Comparison of ENCODE assay signal across 11 cellular contexts in the genomic region with DNA sequence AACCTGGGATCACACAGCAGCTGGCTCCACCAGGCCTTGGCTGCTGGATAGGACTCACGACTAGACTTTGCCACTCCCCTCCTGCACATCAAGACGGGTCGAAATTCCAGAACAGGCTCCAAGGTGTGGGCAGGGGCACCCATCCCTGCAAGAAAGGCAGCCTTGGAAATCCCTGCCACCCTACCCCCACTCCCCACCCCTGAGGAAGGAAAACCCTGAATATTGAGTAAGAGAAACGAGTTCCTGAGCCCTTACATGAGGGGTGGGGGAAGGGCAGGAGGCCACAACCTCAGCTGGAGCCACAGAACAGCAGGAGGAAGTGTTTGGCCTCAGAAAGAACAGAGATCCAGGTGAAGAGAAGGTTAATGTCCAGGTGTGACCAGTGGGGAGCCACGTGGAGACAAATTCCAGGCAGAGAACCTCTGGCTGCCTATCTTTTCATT. TPM values are rescaled to one million over a fixed set of nuclear protein-coding genes. Genes with fewer than 3 reads are reported as not detected.
DNase-seq lines count a peak whose midpoint lies in the region; ATAC-seq, FAIRE-seq and TF ChIP-seq lines count a peak whose summit lies in the region.
"Had no signal": no experiment of that assay in that cellular context is flagged by ENCODE, and none has a peak within 500 bp of the region (broad histone marks: within the 10 kb centered on the region; RNA-seq: fewer than 3 reads in every experiment).

No MANE protein-coding gene starts in this region.

- DNase-seq in CD4-positive, CD25-positive, alpha-beta regulatory T cell: peak in 1 of 3 donors; percentile 57
- DNase-seq in WTC11 (ENCODE audit: low spot score): peak; percentile 23
- peak; percentile 53 for DNase-seq in kidney
- DNase-seq in Ammon's horn (ENCODE audit: low spot score): no peak
- DNase-seq in progenitor cell of endocrine pancreas (ENCODE audit: low spot score, unreplicated experiment): no peak
- DNase-seq in stimulated activated CD4-positive, alpha-beta T cell treated with anti-CD3 and anti-CD28 coated beads, Interleukin-4, amount 100 ng/mL, for 4 hours: no peak
- DNase-seq: NCI-H187 treated with DMSO at 0.1 percent for 48 hours had no signal

- H3K9ac ChIP-seq in HUES64 (ENCODE audit: low read depth, low read length): no peak overlapping the region
- no peak overlapping the region for H3K9ac ChIP-seq in kidney (ENCODE audit: low read length in 2 of 2)

- H3K27me3 Mint-ChIP-seq in CD4-positive, CD25-positive, alpha-beta regulatory T cell: no peaks in the 10 kb centered on the region
- H3K27me3 Mint-ChIP-seq in WTC11 (ENCODE audit: low read depth) (peaks cover 23% of the 10 kb centered on the region), progenitor cell of endocrine pancreas (peaks cover 4% of the 10 kb centered on the region)

- H3K4me3 ChIP-seq in CD4-positive, CD25-positive, alpha-beta regulatory T cell (ENCODE audit: low read depth, low read length): peak overlapping the region; percentile 26
- no peak overlapping the region for H3K4me3 ChIP-seq in HUES64 (ENCODE audit: low read length)
- H3K4me3 ChIP-seq in kidney (ENCODE audit: low read length in 2 of 2): no peak overlapping the region

- CTCF ChIA-PET in WTC11 (lab: Charles Lee): interaction anchor here (0.6 to 1.6 kb wide), 7 partner anchors 49 to 223 kb away, joined by 3 to 8 read pairs (median 3); a partner anchor contains a TSS

- no peak for ATAC-seq in CD4-positive, CD25-positive, alpha-beta regulatory T cell (ENCODE audit: low read depth in 2 of 2)
- ATAC-seq in WTC11 (peak; percentile 7; the same call in 1 of the 2 replicates), GM21447 (IDR thresholded peaks at IDR 0.05; ENCODE audit: unreplicated experiment) (no peak)
- ATAC-seq: stimulated activated effector memory CD8-positive, alpha-beta T cell treated with anti-CD3 and anti-CD28 coated beads, Interleukin-12 subunit alpha, Interleukin-12 subunit beta, amount 100 ng/mL, for 72 hours had no signal

- H3K4me1 Mint-ChIP-seq in CD4-positive, CD25-positive, alpha-beta regulatory T cell: peaks cover 10 to 82% (median 54%) of the 10 kb centered on the region in 4 donors
- H3K4me1 Mint-ChIP-seq in WTC11 (peaks cover 31% of the 10 kb centered on the region), progenitor cell of endocrine pancreas (ENCODE audit: low read depth) (no peaks in the 10 kb centered on the region)

- H3K27me3 ChIP-seq in CD4-positive, CD25-positive, alpha-beta regulatory T cell (ENCODE audit: control insufficient read depth, insufficient read depth, low read length): no peaks in the 10 kb centered on the region
- H3K27me3 ChIP-seq in HUES64 (ENCODE audit: insufficient read depth, low read length): no peaks in the 10 kb centered on the region

- POLR2A ChIA-PET in WTC11 (lab: Charles Lee): no interaction called here

- no peak for FAIRE-seq in kidney (lab: Jason Lieb, UNC)

- peak overlapping the region; percentile 44 for H3K27ac ChIP-seq in CD4-positive, CD25-positive, alpha-beta regulatory T cell (ENCODE audit: insufficient read depth, low read length, poor library complexity, severe bottlenecking)
- H3K27ac ChIP-seq in HUES64 (ENCODE audit: low read depth, low read length): peak overlapping the region; percentile 47; the same call in 1 of the 2 replicates
- no peak overlapping the region for H3K27ac ChIP-seq in kidney (ENCODE audit: low read depth in 2 of 2, low read length in 2 of 2)
- H3K27ac ChIP-seq: C4-2B had no signal

- TF ChIP-seq CTCF in WTC11 (IDR thresholded peaks at IDR 0.05): no peak
- no peak for TF ChIP-seq CTCF in kidney (IDR thresholded peaks at IDR 0.05; ENCODE audit: borderline replicate concordance, extremely low read depth, insufficient read depth)
- TF ChIP-seq CTCF in progenitor cell of endocrine pancreas (IDR thresholded peaks at IDR 0.05; ENCODE audit: unreplicated experiment): no peak

- peak overlapping the region; percentile 59 to 88 (median 79) for H3K27ac Mint-ChIP-seq in CD4-positive, CD25-positive, alpha-beta regulatory T cell
- H3K27ac Mint-ChIP-seq in WTC11 (peak overlapping the region; percentile 79), progenitor cell of endocrine pancreas (no peak overlapping the region)
- H3K27ac Mint-ChIP-seq: stimulated activated effector memory CD8-positive, alpha-beta T cell treated with anti-CD3 and anti-CD28 coated beads, Interleukin-12 subunit alpha, Interleukin-12 subunit beta, amount 100 ng/mL, for 72 hours had no signal

- peak overlapping the region in 3 of 4 donors; percentile 59 to 62 (median 62) for H3K4me3 Mint-ChIP-seq in CD4-positive, CD25-positive, alpha-beta regulatory T cell
- peak overlapping the region; percentile 15 for H3K4me3 Mint-ChIP-seq in WTC11
- H3K4me3 Mint-ChIP-seq in progenitor cell of endocrine pancreas (ENCODE audit: low read depth): no peak overlapping the region
- H3K4me3 Mint-ChIP-seq: stimulated activated effector memory CD8-positive, alpha-beta T cell treated with anti-CD3 and anti-CD28 coated beads, Interleukin-12 subunit alpha, Interleukin-12 subunit beta, amount 100 ng/mL, for 72 hours had no signal

- intact Hi-C loops in kidney (cut with DNase I): no loop called here

- peaks cover 69% of the 10 kb centered on the region for H3K4me1 ChIP-seq in CD4-positive, CD25-positive, alpha-beta regulatory T cell (ENCODE audit: control insufficient read depth, insufficient read depth, low read length, poor library complexity, severe bottlenecking)
- H3K4me1 ChIP-seq in HUES64 (ENCODE audit: insufficient read depth, low read length) (peaks cover 5% of the 10 kb centered on the region; the same call in 1 of the 2 replicates), kidney (ENCODE audit: control insufficient read depth in 1 of 2, insufficient read depth in 1 of 2, low read depth in 1 of 2, low read length in 2 of 2) (peaks cover 0 to 4% of the 10 kb centered on the region in 2 donors)

- H3K36me3 Mint-ChIP-seq in CD4-positive, CD25-positive, alpha-beta regulatory T cell: peaks cover 39% of the 10 kb centered on the region
- H3K36me3 Mint-ChIP-seq in WTC11 (peaks cover 61% of the 10 kb centered on the region), progenitor cell of endocrine pancreas (ENCODE audit: insufficient read depth) (peaks cover 23% of the 10 kb centered on the region)

- H3K9me3 Mint-ChIP-seq in CD4-positive, CD25-positive, alpha-beta regulatory T cell: peaks cover 0 to 2% (median 0%) of the 10 kb centered on the region in 7 donors
- peaks cover 13% of the 10 kb centered on the region for H3K9me3 Mint-ChIP-seq in WTC11
- H3K9me3 Mint-ChIP-seq in progenitor cell of endocrine pancreas (ENCODE audit: low read depth): no peaks in the 10 kb centered on the region

- peaks cover 15% of the 10 kb centered on the region for H3K36me3 ChIP-seq in CD4-positive, CD25-positive, alpha-beta regulatory T cell (ENCODE audit: control insufficient read depth, insufficient read depth, low read length)
- H3K36me3 ChIP-seq in HUES64 (ENCODE audit: insufficient read depth, low read length) (peaks cover 36% of the 10 kb centered on the region), kidney (ENCODE audit: control insufficient read depth in 1 of 2, insufficient read depth in 2 of 2, low read length in 2 of 2) (peaks cover 10 to 28% of the 10 kb centered on the region in 2 donors)

- H3K9me3 ChIP-seq in CD4-positive, CD25-positive, alpha-beta regulatory T cell (ENCODE audit: control insufficient read depth in 2 of 2, low read length in 2 of 2): peaks cover 0 to 6% of the 10 kb centered on the region in 2 experiments
- H3K9me3 ChIP-seq in HUES64 (ENCODE audit: insufficient read depth, low read depth, low read length): no peaks in the 10 kb centered on the region
- H3K9me3 ChIP-seq in kidney (ENCODE audit: control insufficient read depth in 1 of 2, low read length in 2 of 2): no peaks in the 10 kb centered on the region

- WGBS in HUES64: 55% methylated on average over 5 of the region's 5 CpGs

RNA-seq across cellular contexts. Expression of a gene that starts 20.1 kb away (rescaled TPM):
- 99.8 TPM for total RNA-seq in CD4-positive, CD25-positive, alpha-beta regulatory T cell
- polyA plus RNA-seq in CD4-positive, CD25-positive, alpha-beta regulatory T cell: 100 to 1,000 TPM; 155 to 179 (median 161) TPM
- 25.7 TPM for polyA plus RNA-seq in HUES64 (2013, experiment 1 of 2)
- 25.2 TPM for polyA plus RNA-seq in HUES64 (2013, experiment 2 of 2)
- 37.7 to 42.0 TPM (median 39.2 TPM) in 3 replicates for total RNA-seq in WTC11 (2021)
- total RNA-seq in kidney: 26.1 TPM
- 36.3 TPM for polyA plus RNA-seq in kidney (ENCODE audit: insufficient read depth, low read depth, low replicate concordance)
- total RNA-seq in progenitor cell of endocrine pancreas: 35.7 and 38.3 TPM in 2 replicates

RNA-seq across cellular contexts. Expression of a gene that starts 22.7 kb away (rescaled TPM):
- 8.8 TPM for total RNA-seq in CD4-positive, CD25-positive, alpha-beta regulatory T cell
- 1 to 10 TPM; 4.0 to 7.7 (median 5.3) TPM for polyA plus RNA-seq in CD4-positive, CD25-positive, alpha-beta regulatory T cell
- 8.5 TPM for polyA plus RNA-seq in HUES64 (2013, experiment 1 of 2)
- 9.6 TPM for polyA plus RNA-seq in HUES64 (2013, experiment 2 of 2)
- total RNA-seq in WTC11 (2021) (16.1 to 18.3 TPM (median 16.4 TPM) in 3 replicates), kidney (11.6 TPM), progenitor cell of endocrine pancreas (17.6 and 21.1 TPM in 2 replicates)
- polyA plus RNA-seq in kidney (ENCODE audit: insufficient read depth, low read depth, low replicate concordance): 2.6 TPM

RNA-seq across cellular contexts. Expression of a gene that starts 45.0 kb away (rescaled TPM):
- 31.3 TPM for total RNA-seq in CD4-positive, CD25-positive, alpha-beta regulatory T cell
- polyA plus RNA-seq in CD4-positive, CD25-positive, alpha-beta regulatory T cell: 10 to 100 TPM; 12.0 to 16.0 (median 12.9) TPM
- 48.5 TPM for polyA plus RNA-seq in HUES64 (2013, experiment 1 of 2)
- polyA plus RNA-seq in HUES64 (2013, experiment 2 of 2): 51.0 TPM
- total RNA-seq in WTC11 (2021) (49.8 to 50.8 TPM (median 49.9 TPM) in 3 replicates), kidney (39.2 TPM), progenitor cell of endocrine pancreas (53.0 and 54.7 TPM in 2 replicates)
- 57.3 TPM for polyA plus RNA-seq in kidney (ENCODE audit: insufficient read depth, low read depth, low replicate concordance)

RNA-seq across cellular contexts. Expression of a gene that starts 57.5 kb away (rescaled TPM):
- total RNA-seq in CD4-positive, CD25-positive, alpha-beta regulatory T cell: 96.4 TPM
- 1 to 10 TPM; 1.4 to 7.5 (median 2.6) TPM for polyA plus RNA-seq in CD4-positive, CD25-positive, alpha-beta regulatory T cell
- polyA plus RNA-seq in HUES64 (2013, experiment 1 of 2): 53.3 TPM
- polyA plus RNA-seq in HUES64 (2013, experiment 2 of 2): 53.6 TPM
- total RNA-seq in WTC11 (2021) (65.4 to 67.6 TPM (median 65.9 TPM) in 3 replicates), kidney (61.2 TPM), progenitor cell of endocrine pancreas (106 and 111 TPM in 2 replicates)
- 31.1 TPM for polyA plus RNA-seq in kidney (ENCODE audit: insufficient read depth, low read depth, low replicate concordance)

Comparison
In these comparisons a context has a peak if more than half of its experiments do, and no peak if none do; other contexts are left out.
1. DNase-seq: peak in WTC11 (single experiment) and kidney (single experiment); none in Ammon's horn (single experiment), progenitor cell of endocrine pancreas (single experiment) and stimulated activated CD4-positive, alpha-beta T cell treated with anti-CD3 and anti-CD28 coated beads, Interleukin-4, amount 100 ng/mL, for 4 hours (0 of 2).
2. H3K27ac ChIP-seq: peak in CD4-positive, CD25-positive, alpha-beta regulatory T cell (single experiment) and HUES64 (single experiment); none in kidney (0 of 2).